In the genomic region with DNA sequence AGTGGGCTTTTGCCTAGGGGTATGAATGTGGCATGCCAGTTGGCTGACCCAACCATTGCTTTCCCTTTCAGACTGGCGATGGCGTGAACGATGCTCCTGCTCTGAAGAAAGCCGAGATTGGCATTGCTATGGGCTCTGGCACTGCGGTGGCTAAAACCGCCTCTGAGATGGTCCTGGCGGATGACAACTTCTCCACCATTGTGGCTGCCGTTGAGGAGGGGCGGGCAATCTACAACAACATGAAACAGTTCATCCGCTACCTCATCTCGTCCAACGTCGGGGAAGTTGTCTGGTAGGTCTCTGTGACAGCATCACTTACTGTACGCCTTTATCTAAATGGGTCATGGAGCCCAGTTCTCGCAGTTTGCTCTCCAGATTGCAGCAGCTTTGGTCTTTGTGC, we compare ENCODE assay signal across 23 cellular contexts.
DNase-seq lines count a peak whose midpoint lies in the region; ATAC-seq, FAIRE-seq and TF ChIP-seq lines count a peak whose summit lies in the region.
"Had no signal": no experiment of that assay in that cellular context is flagged by ENCODE, and none has a peak within 500 bp of the region (broad histone marks: within the 10 kb centered on the region; RNA-seq: fewer than 3 reads in every experiment).

No MANE protein-coding gene starts in this region.

- TF ChIP-seq CTCF in HepG2 (CRISPR knock-in tag; IDR thresholded peaks at IDR 0.05) (no peak), right lobe of liver (IDR thresholded peaks at IDR 0.05) (no peak), VCaP (conservative IDR thresholded peaks at IDR 0.05) (no peak), type B pancreatic cell (conservative IDR thresholded peaks at IDR 0.05) (no peak), OCI-LY7 (conservative IDR thresholded peaks at IDR 0.05; ENCODE audit: low read length) (no peak), upper lobe of right lung (IDR thresholded peaks at IDR 0.05) (no peak)

- in situ Hi-C loops in HepG2 (cut with HindIII; ENCODE audit: extremely low pct_ligation_motif_present, low pct_unique_long_range_greater_than_20kb), result no loop called here

- no peaks in the 10 kb centered on the region for H3K4me1 Mint-ChIP-seq in type B pancreatic cell (ENCODE audit: unreplicated experiment)
- H3K4me1 Mint-ChIP-seq in stimulated activated memory B cell treated with anti-CD40 and anti-IgM and Interleukin-4, amounts not matched to agents 10 μg/mL and 1 μg/mL and 100 μg/mL, for 72 hours, result peaks cover 18% of the 10 kb centered on the region

- no peaks in the 10 kb centered on the region for H3K27me3 Mint-ChIP-seq in type B pancreatic cell
- no peaks in the 10 kb centered on the region for H3K27me3 Mint-ChIP-seq in stimulated activated memory B cell treated with anti-CD40 and anti-IgM and Interleukin-4, amounts not matched to agents 10 μg/mL and 1 μg/mL and 100 μg/mL, for 72 hours
- H3K27me3 Mint-ChIP-seq: CD4-positive, CD25-positive, alpha-beta regulatory T cell; IgD-negative memory B cell had no signal

- POLR2A ChIA-PET in HepG2 (lab: Yijun Ruan, JAX) (no interaction called here), OCI-LY7 (lab: Charles Lee) (interaction anchor here (0.6 kb wide), 2 partner anchors 29 to 1202 kb away, joined by 3 to 4 read pairs; no protein-coding TSS in a partner anchor)

- no peak overlapping the region for H3K4me3 Mint-ChIP-seq in type B pancreatic cell
- no peak overlapping the region for H3K4me3 Mint-ChIP-seq in stimulated activated memory B cell treated with anti-CD40 and anti-IgM and Interleukin-4, amounts not matched to agents 10 μg/mL and 1 μg/mL and 100 μg/mL, for 72 hours
- H3K4me3 Mint-ChIP-seq: CD4-positive, CD25-positive, alpha-beta regulatory T cell; IgD-negative memory B cell had no signal

- TF ChIP-seq POLR2A in HepG2 (IDR thresholded peaks at IDR 0.05; ENCODE audit: insufficient read depth in 1 of 2, low read depth in 2 of 2, low read length in 2 of 2) (no peak), right lobe of liver (IDR thresholded peaks at IDR 0.05) (no peak)

- DNase-seq in HepG2 (ENCODE audit: low spot score) (no peak), right lobe of liver (no peak), type B pancreatic cell (ENCODE audit: extremely low spot score, unreplicated experiment) (peak; percentile 49), OCI-LY7 (ENCODE audit: low spot score) (no peak), upper lobe of right lung (no peak)
- DNase-seq: BE2C; CD4-positive, CD25-positive, alpha-beta regulatory T cell; DMS79 treated with DMSO at 0.1 percent for 48 hours; GOT3; MV-4-11; NCI-H1105 treated with DMSO at 0.1 percent for 48 hours; NCI-H2081; NCI-H2171; NCI-H524 treated with DMSO at 0.1 percent for 48 hours; NCI-H82; SIG-M5; SK-N-SH had no signal

- H3K9me2 ChIP-seq in OCI-LY7 (ENCODE audit: insufficient read depth, low read length), result no peaks in the 10 kb centered on the region
- H3K9me2 ChIP-seq: SK-N-SH had no signal

- intact Hi-C loops in HepG2 (cut with micrococcal nuclease; ENCODE audit: unreplicated experiment) (no loop called here), right lobe of liver (cut with DNase I) (loop anchor here in 1 of 2 donors (10.0 kb wide), 1 partner anchor 57 kb away; a partner anchor contains a TSS), OCI-LY7 (cut with micrococcal nuclease; ENCODE audit: unreplicated experiment) (no loop called here), upper lobe of right lung (cut with DNase I) (no loop called here)

- peaks cover 59% of the 10 kb centered on the region for H3K36me3 Mint-ChIP-seq in type B pancreatic cell
- peaks cover 92% of the 10 kb centered on the region for H3K36me3 Mint-ChIP-seq in stimulated activated memory B cell treated with anti-CD40 and anti-IgM and Interleukin-4, amounts not matched to agents 10 μg/mL and 1 μg/mL and 100 μg/mL, for 72 hours

- H3K9me3 Mint-ChIP-seq in type B pancreatic cell, result no peaks in the 10 kb centered on the region
- H3K9me3 Mint-ChIP-seq in stimulated activated memory B cell treated with anti-CD40 and anti-IgM and Interleukin-4, amounts not matched to agents 10 μg/mL and 1 μg/mL and 100 μg/mL, for 72 hours, result no peaks in the 10 kb centered on the region
- H3K9me3 Mint-ChIP-seq: CD4-positive, CD25-positive, alpha-beta regulatory T cell had no signal

- ATAC-seq in HepG2 (no peak), right lobe of liver (no peak), upper lobe of right lung (no peak)
- ATAC-seq in stimulated activated memory B cell treated with anti-CD40 and anti-IgM and Interleukin-4, amounts not matched to agents 10 μg/mL and 1 μg/mL and 100 μg/mL, for 72 hours, result no peak
- ATAC-seq: A549, HCT116 had no signal

- H3K79me2 ChIP-seq in HepG2 (ENCODE audit: insufficient read depth, low read length) (no peaks in the 10 kb centered on the region), OCI-LY7 (ENCODE audit: insufficient read depth, low read depth, low read length) (no peaks in the 10 kb centered on the region)

- H3K27me3 ChIP-seq in HepG2 (ENCODE audit: control insufficient read depth in 1 of 2, insufficient read depth in 2 of 2, low read length in 2 of 2) (no peaks in the 10 kb centered on the region), right lobe of liver (no peaks in the 10 kb centered on the region), esophagus (ENCODE audit: control insufficient read depth in 1 of 2, insufficient read depth in 2 of 2, low read length in 2 of 2) (no peaks in the 10 kb centered on the region), upper lobe of right lung (no peaks in the 10 kb centered on the region)
- H3K27me3 ChIP-seq: BE2C had no signal

- H3K9me3 ChIP-seq in HepG2 (ENCODE audit: low read length) (no peaks in the 10 kb centered on the region), right lobe of liver (no peaks in the 10 kb centered on the region), esophagus (ENCODE audit: control insufficient read depth in 2 of 2, insufficient read depth in 1 of 2, low read depth in 1 of 2, low read length in 1 of 2) (peaks cover 0 to 3% of the 10 kb centered on the region in 2 donors), OCI-LY7 (ENCODE audit: low read length) (no peaks in the 10 kb centered on the region), upper lobe of right lung (no peaks in the 10 kb centered on the region)
- H3K9me3 ChIP-seq: A549, BE2C, SK-N-SH had no signal

- TF ChIP-seq EP300 in HepG2 (IDR thresholded peaks at IDR 0.05; ENCODE audit: low read depth in 2 of 2, low read length in 2 of 2) (no peak), HepG2 (CRISPR knock-in tag; IDR thresholded peaks at IDR 0.05; ENCODE audit: borderline replicate concordance) (no peak)

- no peak overlapping the region for H2AFZ ChIP-seq in HepG2 (ENCODE audit: low read length)
- no peak overlapping the region for H2AFZ ChIP-seq in OCI-LY7 (ENCODE audit: low read length)

- peaks cover 47% of the 10 kb centered on the region for H3K4me1 ChIP-seq in HepG2 (ENCODE audit: insufficient read depth, low read length)
- no peaks in the 10 kb centered on the region for H3K4me1 ChIP-seq in right lobe of liver
- H3K4me1 ChIP-seq in esophagus (ENCODE audit: control insufficient read depth in 2 of 2, insufficient read depth in 2 of 2, low read length in 1 of 2), result peaks cover 0 to 26% of the 10 kb centered on the region in 2 donors
- H3K4me1 ChIP-seq in OCI-LY7 (ENCODE audit: insufficient read depth, low read length, poor library complexity, severe bottlenecking), result peaks cover 7% of the 10 kb centered on the region
- no peaks in the 10 kb centered on the region for H3K4me1 ChIP-seq in upper lobe of right lung
- H3K4me1 ChIP-seq: BE2C had no signal

- peaks cover 36 to 89% of the 10 kb centered on the region in 2 experiments for H3K36me3 ChIP-seq in HepG2 (replicated peaks in 1 of 2; ENCODE audit: control insufficient read depth in 1 of 2, insufficient read depth in 2 of 2, low read length in 2 of 2)
- H3K36me3 ChIP-seq in right lobe of liver, result peaks cover 52 to 100% (median 77%) of the 10 kb centered on the region in 4 donors
- peaks cover 16 to 41% of the 10 kb centered on the region in 2 donors for H3K36me3 ChIP-seq in esophagus (ENCODE audit: control insufficient read depth in 2 of 2, insufficient read depth in 2 of 2, low read length in 1 of 2)
- peaks cover 100% of the 10 kb centered on the region for H3K36me3 ChIP-seq in OCI-LY7 (ENCODE audit: insufficient read depth, low read length)
- peaks cover 99% of the 10 kb centered on the region for H3K36me3 ChIP-seq in upper lobe of right lung

- WGBS in HepG2 (ENCODE audit: low lambda C conversion rate), result 97% methylated on average over 15 of the region's 15 CpGs
- 100% methylated on average over 5 of the region's 15 CpGs for WGBS in right lobe of liver (ENCODE audit: insufficient coverage, low coverage, low lambda C conversion rate, missing lambda C conversion rate)
- WGBS in esophagus, 2 donors, result 91% methylated on average over 15 of the region's 15 CpGs

- TF ChIP-seq RAD21 in HepG2 (CRISPR knock-in tag; IDR thresholded peaks at IDR 0.05), result no peak

- H4K20me1 ChIP-seq in HepG2 (ENCODE audit: insufficient read depth, low read length) (no peaks in the 10 kb centered on the region), OCI-LY7 (ENCODE audit: insufficient read depth, low read length) (no peaks in the 10 kb centered on the region)

- H3K4me2 ChIP-seq in HepG2 (ENCODE audit: low read depth, low read length), result no peak overlapping the region
- H3K4me2 ChIP-seq in OCI-LY7 (ENCODE audit: low read length), result no peak overlapping the region
- H3K4me2 ChIP-seq: A549, SK-N-SH had no signal

- no peak for FAIRE-seq in HepG2 (lab: Jason Lieb, UNC)
- FAIRE-seq: A549 had no signal

- CTCF ChIA-PET in HepG2 (lab: Yijun Ruan, JAX; ENCODE audit: low intra/inter-chr PET ratio, low total read pairs) (no interaction called here), OCI-LY7 (lab: Charles Lee; ENCODE audit: unreplicated experiment) (no interaction called here)

- BruUV-seq in HepG2 (replicated peaks; lab: Mats Ljungman, UMichigan) (no TSS peak), OCI-LY7 (replicated peaks; lab: Mats Ljungman, UMichigan) (no TSS peak)

- H3K4me3 ChIP-seq in HepG2 (replicated peaks in 1 of 3; ENCODE audit: insufficient read depth in 1 of 3, low read depth in 2 of 3, low read length in 3 of 3) (no peak overlapping the region), right lobe of liver (no peak overlapping the region), esophagus (ENCODE audit: low read depth in 1 of 2, low read length in 2 of 2) (no peak overlapping the region), OCI-LY7 (ENCODE audit: low read depth, low read length, poor library complexity, severe bottlenecking) (no peak overlapping the region), upper lobe of right lung (no peak overlapping the region)
- H3K4me3 ChIP-seq: A549 had no signal

- no peak overlapping the region for H3K27ac ChIP-seq in HepG2 (ENCODE audit: extremely low read length, insufficient read depth, low read length)
- no peak overlapping the region for H3K27ac ChIP-seq in right lobe of liver
- H3K27ac ChIP-seq in VCaP, result peak overlapping the region; percentile 97
- peak overlapping the region; percentile 50 to 71 for H3K27ac ChIP-seq in esophagus (ENCODE audit: low read depth in 2 of 2, low read length in 1 of 2)
- H3K27ac ChIP-seq in OCI-LY7 (ENCODE audit: low read depth, low read length, poor library complexity, severe bottlenecking), result no peak overlapping the region
- no peak overlapping the region for H3K27ac ChIP-seq in upper lobe of right lung

- H3K9ac ChIP-seq in HepG2 (ENCODE audit: insufficient read depth, low read depth, low read length), result no peak overlapping the region
- H3K9ac ChIP-seq: SK-N-SH had no signal

- H3K27ac Mint-ChIP-seq in type B pancreatic cell, result peak overlapping the region; percentile 21
- H3K27ac Mint-ChIP-seq in stimulated activated memory B cell treated with anti-CD40 and anti-IgM and Interleukin-4, amounts not matched to agents 10 μg/mL and 1 μg/mL and 100 μg/mL, for 72 hours, result no peak overlapping the region
- H3K27ac Mint-ChIP-seq: CD4-positive, CD25-positive, alpha-beta regulatory T cell; IgD-negative memory B cell had no signal

Comparison
In these comparisons a context has a peak if more than half of its experiments do, and no peak if none do; other contexts are left out.
1. H3K27ac ChIP-seq: peak in VCaP (single experiment) and esophagus (2 of 2); none in HepG2 (single experiment), right lobe of liver (0 of 3), OCI-LY7 (single experiment) and upper lobe of right lung (single experiment).